In genomic region chr18:62164296-62164695, GRCh38 we compare ENCODE assay signal across 24 cellular contexts.
"Had no signal": no experiment of that assay in that cellular context is flagged by ENCODE, and none has a peak within 500 bp of the region (broad histone marks: within the 10 kb centered on the region; RNA-seq: fewer than 3 reads in every experiment).

No MANE protein-coding gene starts in this region.

- H3K4me3 Mint-ChIP-seq: naive thymus-derived CD8-positive, alpha-beta T cell; stimulated activated naive B cell treated with anti-CD40 and anti-IgM and Interleukin-4, amounts not matched to agents 10 μg/mL and 1 μg/mL and 100 μg/mL, for 72 hours; stimulated activated naive CD8-positive, alpha-beta T cell treated with anti-CD3 and anti-CD28 coated beads, Interleukin-15, Interleukin-2, amounts not matched to agents 100 ng/mL and 50 ng/mL, for 24 hours had no signal

- H3K27ac ChIP-seq: left lung, lower lobe of right lung, ovary, prostate gland, skin epidermis, suprapubic skin, thoracic aorta, tibial artery, upper lobe of right lung had no signal

- H3K9me3 ChIP-seq: left lung, lower lobe of right lung, ovary, prostate gland, suprapubic skin, thoracic aorta, tibial artery, upper lobe of right lung had no signal

- H3K27me3 Mint-ChIP-seq: naive thymus-derived CD8-positive, alpha-beta T cell; stimulated activated naive B cell treated with anti-CD40 and anti-IgM and Interleukin-4, amounts not matched to agents 10 μg/mL and 1 μg/mL and 100 μg/mL, for 72 hours; stimulated activated naive CD8-positive, alpha-beta T cell treated with anti-CD3 and anti-CD28 coated beads, Interleukin-15, Interleukin-2, amounts not matched to agents 100 ng/mL and 50 ng/mL, for 24 hours had no signal

- H3K27me3 ChIP-seq: left lung, ovary, suprapubic skin, tibial artery, upper lobe of right lung had no signal

- H3K4me1 ChIP-seq: left lung, lower lobe of right lung, prostate gland, suprapubic skin, tibial artery, upper lobe of right lung had no signal

- ATAC-seq: left colon; lower lobe of right lung; naive thymus-derived CD8-positive, alpha-beta T cell; right cardiac atrium; sciatic nerve; stimulated activated naive B cell treated with anti-CD40 and anti-IgM and Interleukin-4, amounts not matched to agents 10 μg/mL and 1 μg/mL and 100 μg/mL, for 72 hours; upper lobe of right lung had no signal

- DNase-seq: hippocampal formation; kidney; left colon; left lung; lower lobe of right lung; mammary epithelial cell; naive thymus-derived CD8-positive, alpha-beta T cell; ovary; retina; right cardiac atrium; stimulated activated CD4-positive, alpha-beta T cell treated with anti-CD3 and anti-CD28 coated beads, Interleukin-12 subunit alpha, Interleukin-12 subunit beta, amount 100 ng/mL, for 4 hours; stimulated activated CD4-positive, alpha-beta T cell treated with anti-CD3 and anti-CD28 coated beads, Interleukin-15, amount 100 ng/mL, for 24 hours; stimulated activated CD4-positive, alpha-beta T cell treated with anti-CD3 and anti-CD28 coated beads, Interleukin-2, amount 100 ng/mL, for 24 hours; stimulated activated CD4-positive, alpha-beta T cell treated with anti-CD3 and anti-CD28 coated beads, Interleukin-4, amount 100 ng/mL, for 1 hour; stimulated activated naive B cell treated with anti-CD40 and anti-IgM and Interleukin-4, amounts not matched to agents 10 μg/mL and 1 μg/mL and 100 μg/mL, for 72 hours; tibial artery; trophoblast cell; upper lobe of right lung had no signal

- H3K27ac Mint-ChIP-seq: naive thymus-derived CD8-positive, alpha-beta T cell; stimulated activated naive B cell treated with anti-CD40 and anti-IgM and Interleukin-4, amounts not matched to agents 10 μg/mL and 1 μg/mL and 100 μg/mL, for 72 hours; stimulated activated naive CD8-positive, alpha-beta T cell treated with anti-CD3 and anti-CD28 coated beads, Interleukin-15, Interleukin-2, amounts not matched to agents 100 ng/mL and 50 ng/mL, for 24 hours had no signal
